Comparison of ENCODE assay signal across 17 cellular contexts in the genomic region with DNA sequence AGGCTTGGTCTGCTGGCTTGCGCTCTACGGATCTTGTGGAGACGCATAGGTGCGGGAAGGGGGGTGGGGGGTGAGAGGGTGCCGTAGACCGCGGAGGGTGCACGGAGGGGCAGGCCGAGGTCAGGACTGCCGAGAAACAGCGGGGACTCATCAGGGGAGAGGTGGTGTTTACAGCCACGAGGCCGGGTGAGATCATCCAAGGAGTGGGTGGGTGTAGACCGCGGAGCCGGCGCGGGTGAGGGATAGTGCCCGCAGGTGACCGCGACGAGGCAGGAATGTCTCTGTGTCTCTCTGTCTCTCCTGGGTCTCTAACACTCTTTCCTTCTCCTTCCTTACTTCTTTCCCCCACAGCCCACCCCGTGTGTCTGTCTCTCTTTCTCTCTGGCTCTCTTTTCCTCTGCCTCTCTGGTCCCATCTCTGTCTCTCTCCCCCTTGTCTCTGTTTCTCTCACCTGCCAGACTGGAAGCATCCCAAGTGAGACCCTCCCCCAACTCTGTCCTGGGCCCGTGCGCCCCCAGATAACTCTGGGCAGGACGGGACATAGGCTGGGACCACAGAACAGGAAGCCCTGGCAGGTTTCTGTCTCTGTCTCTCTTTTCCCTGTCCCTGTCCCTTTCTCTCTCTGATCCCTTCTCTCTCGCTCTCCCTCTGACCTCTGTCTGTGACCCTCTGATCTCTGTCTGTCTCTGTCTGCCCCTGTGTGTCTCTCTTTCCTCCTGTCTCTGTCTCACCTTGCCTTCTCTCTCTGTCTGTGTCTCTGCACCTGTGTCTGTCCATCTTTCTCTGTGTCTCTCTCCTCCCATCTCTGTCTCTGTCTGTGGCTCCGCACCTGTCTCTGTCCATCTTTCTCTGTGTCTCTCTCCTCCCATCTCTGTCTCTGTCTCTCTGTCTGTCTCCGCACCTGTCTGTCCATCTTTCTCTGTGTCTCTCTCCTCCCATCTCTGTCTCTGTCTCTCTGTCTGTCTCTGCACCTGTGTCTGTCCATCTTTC. TPM values are rescaled to one million over a fixed set of nuclear protein-coding genes. Genes with fewer than 3 reads are reported as not detected.
A peak's percentile ranks its signal among the peaks of the same experiment; 100 is the strongest.
DNase-seq lines count a peak whose midpoint lies in the region; FAIRE-seq and TF ChIP-seq lines count a peak whose summit lies in the region.
"Had no signal": no experiment of that assay in that cellular context is flagged by ENCODE, and none has a peak within 500 bp of the region (broad histone marks: within the 10 kb centered on the region; RNA-seq: fewer than 3 reads in every experiment).

No MANE protein-coding gene starts in this region.

- H3K36me3 ChIP-seq in ES-I3 (ENCODE audit: insufficient read depth, low read length) (no peaks in the 10 kb centered on the region), H7 (replicated peaks; ENCODE audit: control insufficient read depth, insufficient read depth, low read length) (no peaks in the 10 kb centered on the region), osteoblast (ENCODE audit: insufficient read depth, low read length) (no peaks in the 10 kb centered on the region), trophoblast cell (ENCODE audit: control insufficient read depth in 1 of 2, insufficient read depth in 2 of 2, low read length in 2 of 2) (no peaks in the 10 kb centered on the region)

- H4K91ac ChIP-seq in trophoblast cell (ENCODE audit: low read depth, low read length), result no peak overlapping the region

- no peak for TF ChIP-seq CTCF in osteoblast (IDR thresholded peaks at IDR 0.05; ENCODE audit: extremely low read depth, low read depth, low read length)

- no peak overlapping the region for H3K4ac ChIP-seq in trophoblast cell (ENCODE audit: low read depth, low read length)

- H3K79me2 ChIP-seq in osteoblast (ENCODE audit: insufficient read depth, low read length) (no peaks in the 10 kb centered on the region), trophoblast cell (ENCODE audit: control insufficient read depth, insufficient read depth, low read length, poor library complexity) (no peaks in the 10 kb centered on the region)
- H3K79me2 ChIP-seq: parathyroid adenoma had no signal

- H3K4me2 ChIP-seq in osteoblast (ENCODE audit: insufficient read depth, low read length), result no peak overlapping the region
- H3K4me2 ChIP-seq in trophoblast cell (ENCODE audit: low read length), result no peak overlapping the region

- DNase-seq in H7 (peak; percentile 66), astrocyte of the hippocampus (ENCODE audit: low read depth, low spot score) (peak; percentile 10), osteoblast (ENCODE audit: insufficient read length, low spot score, missing footprints) (peak; percentile 78), NCI-H2029 treated with DMSO at 0.1 percent for 48 hours (lab: John Stamatoyannopoulos, UW) (no peak), GM12892 (ENCODE audit: insufficient read length) (no peak), trophoblast cell (no peak)
- DNase-seq: activated gamma-delta T cell; CD4-positive, CD25-positive, alpha-beta regulatory T cell; effector memory CD4-positive, alpha-beta T cell; NCI-H146; stimulated activated naive CD4-positive, alpha-beta T cell had no signal

- no peak for TF ChIP-seq POLR2A in GM12892 (IDR thresholded peaks at IDR 0.05; ENCODE audit: low read depth, low read length)

- no peaks in the 10 kb centered on the region for H4K20me1 ChIP-seq in osteoblast (ENCODE audit: insufficient read depth, low read length)

- H3K27ac ChIP-seq in osteoblast (ENCODE audit: low read depth, low read length) (no peak overlapping the region), trophoblast cell (ENCODE audit: low read depth, low read length) (no peak overlapping the region)
- H3K27ac ChIP-seq: parathyroid adenoma had no signal

- H3K18ac ChIP-seq in trophoblast cell (ENCODE audit: low read length), result no peak overlapping the region

- no peak overlapping the region for H4K8ac ChIP-seq in trophoblast cell (ENCODE audit: low read depth, low read length)

- no peak overlapping the region for H2BK12ac ChIP-seq in trophoblast cell (ENCODE audit: low read length)

- no peak overlapping the region for H2AK5ac ChIP-seq in trophoblast cell (ENCODE audit: low read length)

- H3K79me1 ChIP-seq in trophoblast cell (ENCODE audit: low read length), result no peaks in the 10 kb centered on the region

- H3K9me3 ChIP-seq in ES-I3 (ENCODE audit: control insufficient read depth, insufficient read depth, low read length), result no peaks in the 10 kb centered on the region
- H3K9me3 ChIP-seq in osteoblast (ENCODE audit: low read depth, low read length), result no peaks in the 10 kb centered on the region
- H3K9me3 ChIP-seq in trophoblast cell (ENCODE audit: insufficient read depth, low read depth, low read length), result peaks cover 14% of the 10 kb centered on the region

- H3K27me3 ChIP-seq in H7 (ENCODE audit: control insufficient read depth, insufficient read depth, low read length), result peaks cover 48% of the 10 kb centered on the region
- H3K27me3 ChIP-seq in osteoblast (ENCODE audit: insufficient read depth, low read length), result peaks cover 37% of the 10 kb centered on the region
- H3K27me3 ChIP-seq in trophoblast cell (ENCODE audit: insufficient read depth, low read length), result peaks cover 21% of the 10 kb centered on the region

- WGBS in trophoblast cell (ENCODE audit: extremely low coverage, insufficient coverage, insufficient read length), result no CpG with 5 or more reads among the region's 29 CpGs

- no peak for FAIRE-seq in GM12892 (lab: Jason Lieb, UNC)
- FAIRE-seq: islet of Langerhans had no signal

- H2BK5ac ChIP-seq in trophoblast cell (ENCODE audit: low read depth, low read length, poor library complexity), result no peak overlapping the region

- no peak overlapping the region for H3K14ac ChIP-seq in trophoblast cell (ENCODE audit: low read length)

- H3K4me1 ChIP-seq in ES-I3 (ENCODE audit: insufficient read depth, low read length) (no peaks in the 10 kb centered on the region), osteoblast (ENCODE audit: insufficient read depth, low read length) (no peaks in the 10 kb centered on the region), trophoblast cell (ENCODE audit: control insufficient read depth in 1 of 2, insufficient read depth in 2 of 2, low read length in 2 of 2) (peaks cover 0 to 4% of the 10 kb centered on the region in 2 experiments)

- H2BK120ac ChIP-seq in trophoblast cell (ENCODE audit: insufficient read depth, low read length, poor library complexity), result no peak overlapping the region

- H3K9ac ChIP-seq in ES-I3 (ENCODE audit: low read depth, low read length) (peak overlapping the region; percentile 25; the same call in 1 of the 2 replicates), trophoblast cell (ENCODE audit: low read length) (no peak overlapping the region)
- H3K9ac ChIP-seq: parathyroid adenoma had no signal

- H3K23ac ChIP-seq in trophoblast cell (ENCODE audit: low read length), result no peak overlapping the region

- no peak overlapping the region for H2AFZ ChIP-seq in osteoblast (ENCODE audit: low read length)
- no peak overlapping the region for H2AFZ ChIP-seq in trophoblast cell (ENCODE audit: insufficient read depth, low read length, poor library complexity)
- H2AFZ ChIP-seq: parathyroid adenoma had no signal

- H4K12ac ChIP-seq in trophoblast cell (ENCODE audit: low read depth, low read length), result no peak overlapping the region

- peak overlapping the region; percentile 25; the same call in 1 of the 2 replicates for H3K4me3 ChIP-seq in H7 (ENCODE audit: insufficient read depth, low read depth, low read length)
- H3K4me3 ChIP-seq in osteoblast (ENCODE audit: insufficient read depth, low read length), result no peak overlapping the region
- H3K4me3 ChIP-seq in trophoblast cell (ENCODE audit: low read depth, low read length), result no peak overlapping the region

RNA-seq across cellular contexts. Expression of a gene that starts 1.8 kb away (rescaled TPM):
- total RNA-seq in H7 (2014; rRNA removed; shearing (Covaris generic)), result not detected in 2 replicates
- total RNA-seq in osteoblast, result 0.29 TPM in 1 of 2 replicates, not detected in the other
- 0.55 TPM for polyA plus RNA-seq in GM12892 (2012; ENCODE audit: missing spikeins)
- polyA plus RNA-seq in trophoblast cell (2013), result 0.24 and 0.30 TPM in 2 replicates
- total RNA-seq: CD4-positive, CD25-positive, alpha-beta regulatory T cell; fibroblast of villous mesenchyme; NCI-H460; OCI-LY7 had no signal
- polyA plus RNA-seq: CD4-positive, CD25-positive, alpha-beta regulatory T cell had no signal

RNA-seq across cellular contexts. Expression of a gene that starts 39.8 kb away (rescaled TPM):
- not detected in 2 replicates for total RNA-seq in H7 (2014; rRNA removed; shearing (Covaris generic))
- not detected in 2 replicates for total RNA-seq in osteoblast
- 2.0 TPM for polyA plus RNA-seq in GM12892 (2012; ENCODE audit: missing spikeins)
- not detected in 2 replicates for polyA plus RNA-seq in trophoblast cell (2013)
- total RNA-seq: CD4-positive, CD25-positive, alpha-beta regulatory T cell; fibroblast of villous mesenchyme; NCI-H460; OCI-LY7 had no signal
- polyA plus RNA-seq: CD4-positive, CD25-positive, alpha-beta regulatory T cell had no signal

RNA-seq across cellular contexts. Expression of a gene that starts 39.8 kb away (rescaled TPM):
- 1.7 TPM in 1 of 2 replicates, not detected in the other for total RNA-seq in H7 (2014; rRNA removed; shearing (Covaris generic))
- total RNA-seq in osteoblast, result not detected in 2 replicates
- not detected for polyA plus RNA-seq in GM12892 (2012; ENCODE audit: missing spikeins)
- 0.10 and 0.14 TPM in 2 replicates for polyA plus RNA-seq in trophoblast cell (2013)
- total RNA-seq: CD4-positive, CD25-positive, alpha-beta regulatory T cell; fibroblast of villous mesenchyme; NCI-H460; OCI-LY7 had no signal
- polyA plus RNA-seq: CD4-positive, CD25-positive, alpha-beta regulatory T cell had no signal

RNA-seq across cellular contexts. Expression of a gene that starts 56.4 kb away (rescaled TPM):
- total RNA-seq in H7 (2014; rRNA removed; shearing (Covaris generic)), result 0.38 and 0.74 TPM in 2 replicates
- not detected in 2 replicates for total RNA-seq in osteoblast
- polyA plus RNA-seq in GM12892 (2012; ENCODE audit: missing spikeins), result not detected
- 59.8 and 62.6 TPM in 2 replicates for polyA plus RNA-seq in trophoblast cell (2013)
- total RNA-seq: CD4-positive, CD25-positive, alpha-beta regulatory T cell; fibroblast of villous mesenchyme; NCI-H460; OCI-LY7 had no signal
- polyA plus RNA-seq: CD4-positive, CD25-positive, alpha-beta regulatory T cell had no signal

RNA-seq across cellular contexts. Expression of a gene that starts 58.3 kb away (rescaled TPM):
- not detected in 2 replicates for total RNA-seq in H7 (2014; rRNA removed; shearing (Covaris generic))
- total RNA-seq in osteoblast, result not detected in 2 replicates
- polyA plus RNA-seq in GM12892 (2012; ENCODE audit: missing spikeins), result 0.21 TPM
- polyA plus RNA-seq in trophoblast cell (2013), result not detected in 2 replicates
- total RNA-seq: CD4-positive, CD25-positive, alpha-beta regulatory T cell; fibroblast of villous mesenchyme; NCI-H460; OCI-LY7 had no signal
- polyA plus RNA-seq: CD4-positive, CD25-positive, alpha-beta regulatory T cell had no signal

Comparison
In these comparisons a context has a peak if more than half of its experiments do, and no peak if none do; other contexts are left out.
1. DNase-seq: peak in H7 (single experiment), astrocyte of the hippocampus (single experiment) and osteoblast (single experiment); none in NCI-H2029 treated with DMSO at 0.1 percent for 48 hours (single experiment), GM12892 (single experiment) and trophoblast cell (0 of 2).